ENCODE assay signal across 1 cellular context in the genomic region with DNA sequence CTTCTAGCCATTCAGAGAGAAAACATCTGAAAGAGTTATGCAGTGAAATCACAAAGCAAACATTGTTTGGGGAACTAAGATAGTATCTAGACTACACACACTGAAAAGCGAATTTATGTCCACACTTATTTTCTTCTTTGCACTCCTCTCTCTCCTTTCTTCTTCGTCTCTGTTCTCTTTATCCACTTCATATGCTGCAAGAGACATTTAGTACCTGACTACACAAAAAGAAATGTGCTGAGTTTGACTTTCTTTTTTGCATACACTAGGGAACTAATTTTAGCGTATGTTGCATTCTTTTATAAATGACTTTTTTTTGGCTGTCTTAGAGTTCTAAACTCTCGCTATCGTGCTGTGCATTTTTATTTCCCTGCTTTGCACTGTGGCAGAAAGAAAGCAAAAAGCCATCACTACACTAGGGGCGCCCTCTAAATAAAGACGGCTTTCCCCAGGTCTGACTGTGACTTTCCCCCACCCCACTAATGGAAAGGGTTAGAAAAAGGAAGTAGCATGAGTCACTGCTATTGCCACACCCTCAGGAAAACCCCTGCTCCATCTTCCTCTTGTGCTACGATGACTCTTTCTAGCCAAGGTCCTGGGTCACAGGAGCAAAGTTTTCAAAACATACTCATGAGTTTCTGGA.
A peak's percentile ranks its signal among the peaks of the same experiment; 100 is the strongest.
TF ChIP-seq lines count a peak whose summit lies in the region.

No MANE protein-coding gene starts in this region.

TF ChIP-seq in GM12878, 131 proteins besides CTCF, POLR2A, EP300 and RAD21 (continued from another document and continues in another):
- TF ChIP-seq, protein P1, sequence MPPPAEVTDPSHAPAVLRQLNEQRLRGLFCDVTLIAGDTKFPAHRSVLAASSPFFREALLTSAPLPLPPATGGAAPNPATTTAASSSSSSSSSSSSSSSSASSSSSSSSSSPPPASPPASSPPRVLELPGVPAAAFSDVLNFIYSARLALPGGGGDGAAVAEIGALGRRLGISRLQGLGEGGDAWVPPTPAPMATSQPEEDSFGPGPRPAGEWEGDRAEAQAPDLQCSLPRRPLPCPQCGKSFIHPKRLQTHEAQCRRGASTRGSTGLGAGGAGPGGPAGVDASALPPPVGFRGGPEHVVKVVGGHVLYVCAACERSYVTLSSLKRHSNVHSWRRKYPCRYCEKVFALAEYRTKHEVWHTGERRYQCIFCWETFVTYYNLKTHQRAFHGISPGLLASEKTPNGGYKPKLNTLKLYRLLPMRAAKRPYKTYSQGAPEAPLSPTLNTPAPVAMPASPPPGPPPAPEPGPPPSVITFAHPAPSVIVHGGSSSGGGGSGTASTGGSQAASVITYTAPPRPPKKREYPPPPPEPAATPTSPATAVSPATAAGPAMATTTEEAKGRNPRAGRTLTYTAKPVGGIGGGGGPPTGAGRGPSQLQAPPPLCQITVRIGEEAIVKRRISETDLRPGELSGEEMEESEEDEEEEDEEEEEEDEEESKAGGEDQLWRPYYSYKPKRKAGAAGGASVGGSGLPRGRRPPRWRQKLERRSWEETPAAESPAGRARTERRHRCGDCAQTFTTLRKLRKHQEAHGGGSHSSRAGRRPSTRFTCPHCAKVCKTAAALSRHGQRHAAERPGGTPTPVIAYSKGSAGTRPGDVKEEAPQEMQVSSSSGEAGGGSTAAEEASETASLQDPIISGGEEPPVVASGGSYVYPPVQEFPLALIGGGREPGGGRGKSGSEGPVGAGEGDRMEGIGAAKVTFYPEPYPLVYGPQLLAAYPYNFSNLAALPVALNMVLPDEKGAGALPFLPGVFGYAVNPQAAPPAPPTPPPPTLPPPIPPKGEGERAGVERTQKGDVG (CRISPR knock-in tag; IDR thresholded peaks at IDR 0.05): no peak
- peak; percentile 90 for TF ChIP-seq EED (IDR thresholded peaks at IDR 0.05; ENCODE audit: low read depth)
- TF ChIP-seq ZBED1 (IDR thresholded peaks at IDR 0.05; ENCODE audit: borderline replicate concordance): no peak
- TF ChIP-seq, protein P2, sequence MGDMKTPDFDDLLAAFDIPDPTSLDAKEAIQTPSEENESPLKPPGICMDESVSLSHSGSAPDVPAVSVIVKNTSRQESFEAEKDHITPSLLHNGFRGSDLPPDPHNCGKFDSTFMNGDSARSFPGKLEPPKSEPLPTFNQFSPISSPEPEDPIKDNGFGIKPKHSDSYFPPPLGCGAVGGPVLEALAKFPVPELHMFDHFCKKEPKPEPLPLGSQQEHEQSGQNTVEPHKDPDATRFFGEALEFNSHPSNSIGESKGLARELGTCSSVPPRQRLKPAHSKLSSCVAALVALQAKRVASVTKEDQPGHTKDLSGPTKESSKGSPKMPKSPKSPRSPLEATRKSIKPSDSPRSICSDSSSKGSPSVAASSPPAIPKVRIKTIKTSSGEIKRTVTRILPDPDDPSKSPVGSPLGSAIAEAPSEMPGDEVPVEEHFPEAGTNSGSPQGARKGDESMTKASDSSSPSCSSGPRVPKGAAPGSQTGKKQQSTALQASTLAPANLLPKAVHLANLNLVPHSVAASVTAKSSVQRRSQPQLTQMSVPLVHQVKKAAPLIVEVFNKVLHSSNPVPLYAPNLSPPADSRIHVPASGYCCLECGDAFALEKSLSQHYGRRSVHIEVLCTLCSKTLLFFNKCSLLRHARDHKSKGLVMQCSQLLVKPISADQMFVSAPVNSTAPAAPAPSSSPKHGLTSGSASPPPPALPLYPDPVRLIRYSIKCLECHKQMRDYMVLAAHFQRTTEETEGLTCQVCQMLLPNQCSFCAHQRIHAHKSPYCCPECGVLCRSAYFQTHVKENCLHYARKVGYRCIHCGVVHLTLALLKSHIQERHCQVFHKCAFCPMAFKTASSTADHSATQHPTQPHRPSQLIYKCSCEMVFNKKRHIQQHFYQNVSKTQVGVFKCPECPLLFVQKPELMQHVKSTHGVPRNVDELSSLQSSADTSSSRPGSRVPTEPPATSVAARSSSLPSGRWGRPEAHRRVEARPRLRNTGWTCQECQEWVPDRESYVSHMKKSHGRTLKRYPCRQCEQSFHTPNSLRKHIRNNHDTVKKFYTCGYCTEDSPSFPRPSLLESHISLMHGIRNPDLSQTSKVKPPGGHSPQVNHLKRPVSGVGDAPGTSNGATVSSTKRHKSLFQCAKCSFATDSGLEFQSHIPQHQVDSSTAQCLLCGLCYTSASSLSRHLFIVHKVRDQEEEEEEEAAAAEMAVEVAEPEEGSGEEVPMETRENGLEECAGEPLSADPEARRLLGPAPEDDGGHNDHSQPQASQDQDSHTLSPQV (IDR thresholded peaks at IDR 0.05): no peak
- TF ChIP-seq HDGF (IDR thresholded peaks at IDR 0.05): no peak
- no peak for TF ChIP-seq ZNF384 (IDR thresholded peaks at IDR 0.05; ENCODE audit: borderline replicate concordance, low read depth, low read length)
- no peak for TF ChIP-seq MYC (IDR thresholded peaks at IDR 0.05; ENCODE audit: insufficient read depth, insufficient read length, insufficient replicate concordance, low read length, severe bottlenecking)
- TF ChIP-seq, protein P3, sequence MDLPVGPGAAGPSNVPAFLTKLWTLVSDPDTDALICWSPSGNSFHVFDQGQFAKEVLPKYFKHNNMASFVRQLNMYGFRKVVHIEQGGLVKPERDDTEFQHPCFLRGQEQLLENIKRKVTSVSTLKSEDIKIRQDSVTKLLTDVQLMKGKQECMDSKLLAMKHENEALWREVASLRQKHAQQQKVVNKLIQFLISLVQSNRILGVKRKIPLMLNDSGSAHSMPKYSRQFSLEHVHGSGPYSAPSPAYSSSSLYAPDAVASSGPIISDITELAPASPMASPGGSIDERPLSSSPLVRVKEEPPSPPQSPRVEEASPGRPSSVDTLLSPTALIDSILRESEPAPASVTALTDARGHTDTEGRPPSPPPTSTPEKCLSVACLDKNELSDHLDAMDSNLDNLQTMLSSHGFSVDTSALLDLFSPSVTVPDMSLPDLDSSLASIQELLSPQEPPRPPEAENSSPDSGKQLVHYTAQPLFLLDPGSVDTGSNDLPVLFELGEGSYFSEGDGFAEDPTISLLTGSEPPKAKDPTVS (IDR thresholded peaks at IDR 0.05; ENCODE audit: low read depth, low read length): no peak
- TF ChIP-seq, protein P4, sequence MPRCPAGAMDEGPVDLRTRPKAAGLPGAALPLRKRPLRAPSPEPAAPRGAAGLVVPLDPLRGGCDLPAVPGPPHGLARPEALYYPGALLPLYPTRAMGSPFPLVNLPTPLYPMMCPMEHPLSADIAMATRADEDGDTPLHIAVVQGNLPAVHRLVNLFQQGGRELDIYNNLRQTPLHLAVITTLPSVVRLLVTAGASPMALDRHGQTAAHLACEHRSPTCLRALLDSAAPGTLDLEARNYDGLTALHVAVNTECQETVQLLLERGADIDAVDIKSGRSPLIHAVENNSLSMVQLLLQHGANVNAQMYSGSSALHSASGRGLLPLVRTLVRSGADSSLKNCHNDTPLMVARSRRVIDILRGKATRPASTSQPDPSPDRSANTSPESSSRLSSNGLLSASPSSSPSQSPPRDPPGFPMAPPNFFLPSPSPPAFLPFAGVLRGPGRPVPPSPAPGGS (IDR thresholded peaks at IDR 0.05; ENCODE audit: borderline replicate concordance, insufficient read depth, low read depth, low read length, poor library complexity, severe bottlenecking): peak; percentile 57
- TF ChIP-seq MEF2A (IDR thresholded peaks at IDR 0.05; ENCODE audit: insufficient read depth, low read depth, low read length): peak; percentile 73; the same call in 1 of the 2 replicates
- TF ChIP-seq PAX8 (IDR thresholded peaks at IDR 0.05): no peak
- peak; percentile 27 to 32; a peak in 1 of 4 replicates for TF ChIP-seq BHLHE40 (IDR thresholded peaks at IDR 0.05; ENCODE audit: borderline replicate concordance in 1 of 2, low read depth in 2 of 2, low read length in 1 of 2)
- peak; percentile 81 for TF ChIP-seq TBL1XR1 (IDR thresholded peaks at IDR 0.05; ENCODE audit: low read depth, low read length)
- TF ChIP-seq, protein P5, sequence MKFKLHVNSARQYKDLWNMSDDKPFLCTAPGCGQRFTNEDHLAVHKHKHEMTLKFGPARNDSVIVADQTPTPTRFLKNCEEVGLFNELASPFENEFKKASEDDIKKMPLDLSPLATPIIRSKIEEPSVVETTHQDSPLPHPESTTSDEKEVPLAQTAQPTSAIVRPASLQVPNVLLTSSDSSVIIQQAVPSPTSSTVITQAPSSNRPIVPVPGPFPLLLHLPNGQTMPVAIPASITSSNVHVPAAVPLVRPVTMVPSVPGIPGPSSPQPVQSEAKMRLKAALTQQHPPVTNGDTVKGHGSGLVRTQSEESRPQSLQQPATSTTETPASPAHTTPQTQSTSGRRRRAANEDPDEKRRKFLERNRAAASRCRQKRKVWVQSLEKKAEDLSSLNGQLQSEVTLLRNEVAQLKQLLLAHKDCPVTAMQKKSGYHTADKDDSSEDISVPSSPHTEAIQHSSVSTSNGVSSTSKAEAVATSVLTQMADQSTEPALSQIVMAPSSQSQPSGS (IDR thresholded peaks at IDR 0.05; ENCODE audit: low read length): peak; percentile 94
- no peak for TF ChIP-seq GABPA (IDR thresholded peaks at IDR 0.05; ENCODE audit: low read depth)
- TF ChIP-seq CBFB (IDR thresholded peaks at IDR 0.05; ENCODE audit: low read depth): no peak
- TF ChIP-seq STAT1 (conservative IDR thresholded peaks at IDR 0.05): no peak
- TF ChIP-seq, protein P6, sequence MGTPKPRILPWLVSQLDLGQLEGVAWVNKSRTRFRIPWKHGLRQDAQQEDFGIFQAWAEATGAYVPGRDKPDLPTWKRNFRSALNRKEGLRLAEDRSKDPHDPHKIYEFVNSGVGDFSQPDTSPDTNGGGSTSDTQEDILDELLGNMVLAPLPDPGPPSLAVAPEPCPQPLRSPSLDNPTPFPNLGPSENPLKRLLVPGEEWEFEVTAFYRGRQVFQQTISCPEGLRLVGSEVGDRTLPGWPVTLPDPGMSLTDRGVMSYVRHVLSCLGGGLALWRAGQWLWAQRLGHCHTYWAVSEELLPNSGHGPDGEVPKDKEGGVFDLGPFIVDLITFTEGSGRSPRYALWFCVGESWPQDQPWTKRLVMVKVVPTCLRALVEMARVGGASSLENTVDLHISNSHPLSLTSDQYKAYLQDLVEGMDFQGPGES (IDR thresholded peaks at IDR 0.05): no peak
- no peak for TF ChIP-seq TARDBP (IDR thresholded peaks at IDR 0.05; ENCODE audit: borderline replicate concordance)
- peak; percentile 94 for TF ChIP-seq RELA (IDR thresholded peaks at IDR 0.05; ENCODE audit: borderline replicate concordance, partially characterized antibody)
- TF ChIP-seq, protein P7, sequence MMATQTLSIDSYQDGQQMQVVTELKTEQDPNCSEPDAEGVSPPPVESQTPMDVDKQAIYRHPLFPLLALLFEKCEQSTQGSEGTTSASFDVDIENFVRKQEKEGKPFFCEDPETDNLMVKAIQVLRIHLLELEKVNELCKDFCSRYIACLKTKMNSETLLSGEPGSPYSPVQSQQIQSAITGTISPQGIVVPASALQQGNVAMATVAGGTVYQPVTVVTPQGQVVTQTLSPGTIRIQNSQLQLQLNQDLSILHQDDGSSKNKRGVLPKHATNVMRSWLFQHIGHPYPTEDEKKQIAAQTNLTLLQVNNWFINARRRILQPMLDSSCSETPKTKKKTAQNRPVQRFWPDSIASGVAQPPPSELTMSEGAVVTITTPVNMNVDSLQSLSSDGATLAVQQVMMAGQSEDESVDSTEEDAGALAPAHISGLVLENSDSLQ (IDR thresholded peaks at IDR 0.05): no peak
- TF ChIP-seq ASH2L (IDR thresholded peaks at IDR 0.05; ENCODE audit: borderline replicate concordance, low read depth): no peak
- TF ChIP-seq PML (IDR thresholded peaks at IDR 0.05; ENCODE audit: low read length): peak; percentile 72
- TF ChIP-seq MTA2 (IDR thresholded peaks at IDR 0.05; ENCODE audit: low read depth): 0 out of 2 replicates have a peak, but pooled peaks have one; percentile 46
- no peak for TF ChIP-seq SMAD1 (IDR thresholded peaks at IDR 0.05; ENCODE audit: low read depth, partially characterized antibody)
- no peak for TF ChIP-seq CHD1 (IDR thresholded peaks at IDR 0.05; ENCODE audit: low read depth, low read length)
- TF ChIP-seq NBN (IDR thresholded peaks at IDR 0.05): peak; percentile 79
- no peak for TF ChIP-seq SIX5 (IDR thresholded peaks at IDR 0.05; ENCODE audit: low read depth, low read length, severe bottlenecking)
- TF ChIP-seq CHD2 (IDR thresholded peaks at IDR 0.05; ENCODE audit: borderline replicate concordance, low read depth, low read length): peak; percentile 61; the same call in 1 of the 2 replicates
- peak; percentile 86 for TF ChIP-seq IKZF2 (IDR thresholded peaks at IDR 0.05)
- no peak for TF ChIP-seq NRF1 (conservative IDR thresholded peaks at IDR 0.05; ENCODE audit: low read depth, low read length)
- TF ChIP-seq BACH1 (IDR thresholded peaks at IDR 0.05; ENCODE audit: borderline replicate concordance): no peak; the same call in 1 of the 2 replicates
- no peak for TF ChIP-seq WRNIP1 (IDR thresholded peaks at IDR 0.05; ENCODE audit: borderline replicate concordance, low read depth, low read length)
- TF ChIP-seq POLR2AphosphoS5 (IDR thresholded peaks at IDR 0.05; ENCODE audit: low read length): 0 out of 2 replicates have a peak, but pooled peaks have one; percentile 26
- TF ChIP-seq RBBP5 (conservative IDR thresholded peaks at IDR 0.05): no peak
- peak in 1 of 2 experiments; percentile 52; a peak in 1 of 4 replicates for TF ChIP-seq SRF (IDR thresholded peaks at IDR 0.05; ENCODE audit: low read depth in 2 of 2, low read length in 2 of 2)
- no peak for TF ChIP-seq BMI1 (IDR thresholded peaks at IDR 0.05; ENCODE audit: borderline replicate concordance)
- no peak for TF ChIP-seq BRCA1 (IDR thresholded peaks at IDR 0.05; ENCODE audit: low read depth, low read length)
- 0 out of 2 replicates have a peak, but pooled peaks have one; percentile 30 for TF ChIP-seq ZNF24 (IDR thresholded peaks at IDR 0.05)
- peak; percentile 83 for TF ChIP-seq JUND (IDR thresholded peaks at IDR 0.05; ENCODE audit: low read depth, low read length)
- no peak for TF ChIP-seq SMAD5 (IDR thresholded peaks at IDR 0.05; ENCODE audit: low read depth)
- TF ChIP-seq CBX5 (IDR thresholded peaks at IDR 0.05; ENCODE audit: low read depth): peak; percentile 94; the same call in 1 of the 2 replicates
- no peak for TF ChIP-seq SREBF2 (IDR thresholded peaks at IDR 0.05; ENCODE audit: low read length)
- TF ChIP-seq, protein P8, sequence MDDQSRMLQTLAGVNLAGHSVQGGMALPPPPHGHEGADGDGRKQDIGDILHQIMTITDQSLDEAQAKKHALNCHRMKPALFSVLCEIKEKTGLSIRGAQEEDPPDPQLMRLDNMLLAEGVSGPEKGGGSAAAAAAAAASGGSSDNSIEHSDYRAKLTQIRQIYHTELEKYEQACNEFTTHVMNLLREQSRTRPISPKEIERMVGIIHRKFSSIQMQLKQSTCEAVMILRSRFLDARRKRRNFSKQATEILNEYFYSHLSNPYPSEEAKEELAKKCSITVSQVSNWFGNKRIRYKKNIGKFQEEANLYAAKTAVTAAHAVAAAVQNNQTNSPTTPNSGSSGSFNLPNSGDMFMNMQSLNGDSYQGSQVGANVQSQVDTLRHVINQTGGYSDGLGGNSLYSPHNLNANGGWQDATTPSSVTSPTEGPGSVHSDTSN (IDR thresholded peaks at IDR 0.05; ENCODE audit: insufficient replicate concordance, low read depth, low read length): no peak
- TF ChIP-seq YY1 (IDR thresholded peaks at IDR 0.05; ENCODE audit: low read depth, low read length): peak; percentile 73
- no peak for TF ChIP-seq NFYA (IDR thresholded peaks at IDR 0.05; ENCODE audit: borderline replicate concordance, low read depth, low read length)
- TF ChIP-seq CEBPB (IDR thresholded peaks at IDR 0.05; ENCODE audit: borderline replicate concordance in 1 of 2, low read depth in 2 of 2, low read length in 2 of 2): peak; percentile 31 to 44; a peak in 1 of 4 replicates
- peak in 1 of 2 experiments; percentile 49; a peak in 1 of 3 replicates for TF ChIP-seq EGR1 (IDR thresholded peaks at IDR 0.05; ENCODE audit: borderline replicate concordance in 1 of 2, low read depth in 2 of 2, low read length in 2 of 2)
- TF ChIP-seq SMC3 (IDR thresholded peaks at IDR 0.05; ENCODE audit: borderline replicate concordance, low read length): peak; percentile 61; the same call in 1 of the 2 replicates
- TF ChIP-seq TCF7 (IDR thresholded peaks at IDR 0.05; ENCODE audit: borderline replicate concordance): peak; percentile 61; the same call in 1 of the 2 replicates
- no peak for TF ChIP-seq FOXK2 (IDR thresholded peaks at IDR 0.05)
